ENCODE assay signal across 8 cellular contexts in genomic region chr10:75400163-75400768, GRCh38. TPM values are rescaled to one million over a fixed set of nuclear protein-coding genes. Genes with fewer than 3 reads are reported as not detected.
A peak's percentile ranks its signal among the peaks of the same experiment; 100 is the strongest.
DNase-seq lines count a peak whose midpoint lies in the region; FAIRE-seq and TF ChIP-seq lines count a peak whose summit lies in the region.

No MANE protein-coding gene starts in this region.

- peaks cover 23% of the 10 kb centered on the region for H3K4me1 ChIP-seq in astrocyte (ENCODE audit: insufficient read depth, low read length)
- H3K4me1 ChIP-seq in testis, result no peaks in the 10 kb centered on the region

- H4K20me1 ChIP-seq in astrocyte (ENCODE audit: insufficient read depth, low read length), result peaks cover 34% of the 10 kb centered on the region

- peak overlapping the region; percentile 85 for H3K27ac ChIP-seq in astrocyte (ENCODE audit: low read depth, low read length)
- peak overlapping the region; percentile 85 to 96 for H3K27ac ChIP-seq in testis

- peak overlapping the region; percentile 96 for H3K4me3 Mint-ChIP-seq in astrocyte (ENCODE audit: unreplicated experiment)

- H3K27me3 Mint-ChIP-seq in astrocyte (ENCODE audit: low read depth, unreplicated experiment), result peaks cover 27% of the 10 kb centered on the region

- H3K79me2 ChIP-seq in astrocyte (ENCODE audit: insufficient read depth, low read length), result peaks cover 46% of the 10 kb centered on the region

- H3K4me3 ChIP-seq in AG10803 (ENCODE audit: low read length) (peak overlapping the region; percentile 99), H7 (ENCODE audit: insufficient read depth, low read depth, low read length) (peak overlapping the region; percentile 23), astrocyte (ENCODE audit: insufficient read depth, low read depth, low read length) (peak overlapping the region; percentile 89), testis (peak overlapping the region; percentile 78 to 83)

- H3K36me3 ChIP-seq in H7 (replicated peaks; ENCODE audit: control insufficient read depth, insufficient read depth, low read length), result no peaks in the 10 kb centered on the region
- no peaks in the 10 kb centered on the region for H3K36me3 ChIP-seq in astrocyte (ENCODE audit: insufficient read depth, low read length)
- H3K36me3 ChIP-seq in testis (ENCODE audit: low read depth, missing control alignments), result no peaks in the 10 kb centered on the region

- WGBS in testis, 2 donors, result 1 to 2% methylated on average over 14 to 20 of the region's 39 CpGs

- H3K36me3 Mint-ChIP-seq in astrocyte (ENCODE audit: low read depth, unreplicated experiment), result peaks cover 2% of the 10 kb centered on the region

- H3K27ac Mint-ChIP-seq in astrocyte (ENCODE audit: unreplicated experiment), result peak overlapping the region; percentile 89

- peaks cover 5% of the 10 kb centered on the region for H3K4me1 Mint-ChIP-seq in astrocyte (ENCODE audit: low read depth, unreplicated experiment)

- no peak for TF ChIP-seq CTCF in AG10803 (conservative IDR thresholded peaks at IDR 0.05; ENCODE audit: low read length)
- no peak for TF ChIP-seq CTCF in astrocyte (IDR thresholded peaks at IDR 0.05; ENCODE audit: insufficient read depth, low read depth, low read length)
- TF ChIP-seq CTCF in testis (IDR thresholded peaks at IDR 0.05), result peak in 1 of 3 experiments; percentile 10

- FAIRE-seq in astrocyte (lab: Jason Lieb, UNC), result no peak

- peak overlapping the region; percentile 100 for H3K4me2 ChIP-seq in astrocyte (ENCODE audit: low read length)

- intact Hi-C loops in testis (cut with DNase I; ENCODE audit: low total_unique reads), result loop anchor here (5.0 to 10.0 kb wide), 3 partner anchors 257 to 635 kb away; no protein-coding TSS in a partner anchor

- peak overlapping the region; percentile 60 for H2AFZ ChIP-seq in astrocyte (ENCODE audit: low read depth, low read length)

- TF ChIP-seq POLR2A in testis (IDR thresholded peaks at IDR 0.05), result no peak

- H3K9me3 Mint-ChIP-seq in astrocyte (ENCODE audit: unreplicated experiment), result peaks cover 4% of the 10 kb centered on the region

- H3K27me3 ChIP-seq in H7 (ENCODE audit: control insufficient read depth, insufficient read depth, low read length), result peaks cover 92% of the 10 kb centered on the region
- H3K27me3 ChIP-seq in astrocyte (ENCODE audit: insufficient read depth, low read length), result peaks cover 16% of the 10 kb centered on the region
- no peaks in the 10 kb centered on the region for H3K27me3 ChIP-seq in testis

- H3K9me3 ChIP-seq in astrocyte (ENCODE audit: insufficient read depth, low read depth, low read length), result no peaks in the 10 kb centered on the region
- no peaks in the 10 kb centered on the region for H3K9me3 ChIP-seq in testis

- H3K9ac ChIP-seq in astrocyte (ENCODE audit: low read length), result peak overlapping the region; percentile 93

- in situ Hi-C loops in G401 (cut with HindIII; ENCODE audit: low sequenced_read_pairs), result no loop called here

- DNase-seq in AG10803 (ENCODE audit: low read depth), result peak; percentile 33
- DNase-seq in H7, result peak; percentile 80
- DNase-seq in astrocyte (ENCODE audit: low read depth), result no peak
- peak; percentile 43 for DNase-seq in left kidney (ENCODE audit: low read depth, low spot score)
- peak; percentile 31 for DNase-seq in testis
- no peak for DNase-seq in G401 (ENCODE audit: low spot score)
- no peak for DNase-seq in cerebellum (ENCODE audit: low spot score)
- DNase-seq in mucosa of gallbladder (ENCODE audit: low spot score), result no peak

RNA-seq across cellular contexts. Expression of gene ZNF503, which starts 1.3 kb away (rescaled TPM):
- total RNA-seq in H7 (2014; rRNA removed; shearing (Covaris generic)), result 0.03 and 0.37 TPM in 2 replicates
- total RNA-seq in astrocyte (11.1 and 11.9 TPM in 2 replicates), testis (1 to 10 TPM; 8.0 to 9.8 TPM), cerebellum (1.2 TPM), mucosa of gallbladder (15.9 TPM)
- 7.0 TPM for polyA plus RNA-seq in testis (ENCODE audit: insufficient read depth, low read depth, low replicate concordance)
- 1.5 and 2.0 TPM in 2 replicates for total RNA-seq in G401 (2014; rRNA removed; shearing (Covaris generic))

RNA-seq across cellular contexts. Expression of gene LRMDA, which starts 31.2 kb away (rescaled TPM):
- total RNA-seq in H7 (2014; rRNA removed; shearing (Covaris generic)), result not detected in 2 replicates
- total RNA-seq in astrocyte, result 2.2 and 2.7 TPM in 2 replicates
- 10 to 100 TPM in 1 of 2 donors, 1 to 10 TPM in 1; 7.6 to 10.6 TPM for total RNA-seq in testis
- polyA plus RNA-seq in testis (ENCODE audit: insufficient read depth, low read depth, low replicate concordance), result 13.8 TPM
- total RNA-seq in G401 (2014; rRNA removed; shearing (Covaris generic)), result not detected in 2 replicates
- total RNA-seq in cerebellum, result 0.91 TPM
- 17.1 TPM for total RNA-seq in mucosa of gallbladder

Comparison
In these comparisons a context has a peak if more than half of its experiments do, and no peak if none do; other contexts are left out.
1. DNase-seq: peak in AG10803 (single experiment), H7 (single experiment), left kidney (single experiment) and testis (single experiment); none in astrocyte (single experiment), G401 (single experiment), cerebellum (single experiment) and mucosa of gallbladder (single experiment).
2. H3K4me3 ChIP-seq: peak in every context shown above with its lines; median percentile 99 in AG10803; 89 in astrocyte; 80 in testis; 23 in H7.